In the genomic region with DNA sequence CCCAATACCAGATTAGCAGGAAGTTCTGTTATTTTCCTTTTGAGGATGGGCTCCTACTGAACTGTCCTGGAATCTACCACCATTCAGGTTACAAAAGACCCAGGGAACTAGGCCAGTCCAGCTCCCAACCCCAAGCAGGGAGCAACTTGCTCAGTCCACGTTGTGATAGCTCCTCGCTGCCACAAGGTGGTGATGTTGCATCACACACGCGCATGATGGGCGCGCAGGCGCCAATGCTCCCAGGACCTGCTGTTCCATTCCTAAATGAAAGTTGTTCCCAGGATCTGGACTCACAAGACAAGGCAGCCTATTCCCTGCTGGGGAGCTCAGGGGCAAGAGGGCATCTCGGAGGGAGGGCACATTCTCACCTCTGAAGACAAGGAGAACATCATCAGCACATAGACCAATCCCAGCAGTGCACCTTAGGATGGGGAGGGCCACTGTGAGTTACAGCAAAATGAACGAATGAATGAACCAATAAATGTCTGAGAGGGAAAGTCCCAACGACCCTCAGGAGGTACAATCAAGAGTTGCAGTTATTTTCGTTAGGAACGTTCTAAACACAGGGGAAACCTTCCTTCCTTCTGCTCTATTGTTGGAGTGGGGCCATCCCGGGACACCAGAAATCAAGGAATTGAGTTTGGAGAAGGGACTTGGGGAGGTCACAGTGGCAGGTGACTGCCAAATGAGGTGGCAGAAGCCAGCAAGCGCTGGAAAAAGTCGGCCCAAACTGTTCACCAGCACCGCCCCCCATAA, we compare ENCODE assay signal across 8 cellular contexts. TPM values are rescaled to one million over a fixed set of nuclear protein-coding genes. Genes with fewer than 3 reads are reported as not detected.
DNase-seq lines count a peak whose midpoint lies in the region; ATAC-seq, FAIRE-seq and TF ChIP-seq lines count a peak whose summit lies in the region.
"Not testable (repeated sequence)": the region's sequence is repeated elsewhere in the genome, so short reads cannot be mapped to it uniquely, and the experiment has no call there.

No MANE protein-coding gene starts in this region.

- TF ChIP-seq POLR2A in endothelial cell of umbilical vein (IDR thresholded peaks at IDR 0.05; ENCODE audit: low read depth, low read length); right lobe of liver (IDR thresholded peaks at IDR 0.05): not testable (repeated sequence)

- not testable (repeated sequence) for BruUV-seq in endothelial cell of umbilical vein (replicated peaks; lab: Mats Ljungman, UMichigan)

- H4K20me1 ChIP-seq in SU-DHL-6 (ENCODE audit: low read depth, low read length); endothelial cell of umbilical vein (replicated peaks; ENCODE audit: control insufficient read depth, extremely low read depth, insufficient read depth, low read length): not testable (repeated sequence)

- H3F3A ChIP-seq in SU-DHL-6 (ENCODE audit: insufficient read depth): not testable (repeated sequence)

- peak; percentile 100 for FAIRE-seq in endothelial cell of umbilical vein (lab: Jason Lieb, UNC)

- peak overlapping the region; percentile 31 for H3K9ac ChIP-seq in SU-DHL-6 (ENCODE audit: low read length)
- H3K9ac ChIP-seq in endothelial cell of umbilical vein (replicated peaks; ENCODE audit: extremely low read depth, insufficient read depth, low read length): not testable (repeated sequence)

- not testable (repeated sequence) for H3K9me1 ChIP-seq in endothelial cell of umbilical vein (replicated peaks; ENCODE audit: control insufficient read depth, extremely low read depth, insufficient read depth, low read length)

- not testable (repeated sequence) for H3K27me3 ChIP-seq in HL-60 (ENCODE audit: insufficient read depth, poor library complexity, severe bottlenecking); SU-DHL-6 (ENCODE audit: low read length); endothelial cell of umbilical vein (ENCODE audit: control insufficient read depth in 2 of 2, insufficient read depth in 2 of 2, low read length in 2 of 2); right lobe of liver

- intact Hi-C loops in endothelial cell of umbilical vein (cut with micrococcal nuclease): loop anchor here (1.0 to 2.0 kb wide), 6 partner anchors 25 to 260 kb away; a partner anchor contains a TSS
- intact Hi-C loops in right lobe of liver (cut with DNase I): loop anchor here in 1 of 2 donors (5.0 kb wide), 1 partner anchor 59 kb away; no protein-coding TSS in a partner anchor

- H3K4me2 ChIP-seq in SU-DHL-6 (ENCODE audit: low read depth, low read length, poor library complexity, severe bottlenecking) (peak overlapping the region; percentile 69), endothelial cell of umbilical vein (ENCODE audit: insufficient read depth, low read length) (peak overlapping the region; percentile 84)

- H3K27ac ChIP-seq in HL-60 (replicated peaks); SU-DHL-6 (ENCODE audit: low read depth, low read length); endothelial cell of umbilical vein (ENCODE audit: insufficient read depth, low read depth, low read length): not testable (repeated sequence)
- H3K27ac ChIP-seq in right lobe of liver: peak overlapping the region in 2 of 3 donors; percentile 78 to 96

- ATAC-seq in GM19043 (IDR thresholded peaks at IDR 0.05; ENCODE audit: low read depth, unreplicated experiment): peak; percentile 35
- peak; percentile 70 to 79 (median 71) for ATAC-seq in right lobe of liver

- peak overlapping the region; percentile 59 for H3K4me3 ChIP-seq in AG09309 (ENCODE audit: control insufficient read depth, low read depth, low read length)
- H3K4me3 ChIP-seq in HL-60 (replicated peaks; ENCODE audit: insufficient read depth, low read length): peak overlapping the region; percentile 48
- peak overlapping the region; percentile 57 for H3K4me3 ChIP-seq in SU-DHL-6 (ENCODE audit: insufficient read depth, low read length, poor library complexity, severe bottlenecking)
- H3K4me3 ChIP-seq in endothelial cell of umbilical vein (replicated peaks in 1 of 3; ENCODE audit: insufficient read depth in 1 of 3, low read depth in 1 of 3, low read length in 3 of 3): peak overlapping the region; percentile 43 to 63 (median 51)
- H3K4me3 ChIP-seq in right lobe of liver: peak overlapping the region; percentile 35 to 53 (median 48)

- not testable (repeated sequence) for H3K9me3 ChIP-seq in SU-DHL-6 (ENCODE audit: insufficient read depth, low read length); endothelial cell of umbilical vein (replicated peaks; ENCODE audit: control insufficient read depth, insufficient read depth, low read length); right lobe of liver

- WGBS in right lobe of liver (ENCODE audit: insufficient coverage, low coverage, low lambda C conversion rate, missing lambda C conversion rate): 1% methylated on average over 9 of the region's 16 CpGs

- not testable (repeated sequence) for H3K36me3 ChIP-seq in SU-DHL-6 (ENCODE audit: low read length); endothelial cell of umbilical vein (ENCODE audit: control insufficient read depth in 2 of 2, extremely low read depth in 1 of 2, insufficient read depth in 2 of 2, low read length in 2 of 2); right lobe of liver

- H3K79me2 ChIP-seq in SU-DHL-6 (ENCODE audit: insufficient read depth, low read length); endothelial cell of umbilical vein (ENCODE audit: control insufficient read depth, insufficient read depth, low read length): not testable (repeated sequence)

- TF ChIP-seq CTCF in AG09309 (IDR thresholded peaks at IDR 0.05; ENCODE audit: control insufficient read depth, insufficient read depth, low read depth, low read length, missing control alignments) (peak; percentile 53), SU-DHL-6 (IDR thresholded peaks at IDR 0.05; ENCODE audit: insufficient read depth, low read length, poor library complexity, severe bottlenecking) (peak; percentile 11), endothelial cell of umbilical vein (IDR thresholded peaks at IDR 0.05; ENCODE audit: extremely low read depth in 1 of 2, insufficient read depth in 1 of 2, low read depth in 1 of 2, low read length in 2 of 2) (peak; percentile 34 to 38), right lobe of liver (IDR thresholded peaks at IDR 0.05) (peak; percentile 44 to 84 (median 56))
- TF ChIP-seq CTCF in HL-60 (IDR thresholded peaks at IDR 0.05; ENCODE audit: insufficient read depth, low read length): not testable (repeated sequence)

- dilution Hi-C loops in endothelial cell of umbilical vein (cut with MboI; ENCODE audit: extremely low pct_ligation_motif_present, low sequenced_read_pairs): not testable (repeated sequence)

- H3K9me2 ChIP-seq in SU-DHL-6 (replicated peaks; ENCODE audit: insufficient read depth, low read length): not testable (repeated sequence)

- H2AFZ ChIP-seq in SU-DHL-6 (ENCODE audit: low read depth, low read length, severe bottlenecking) (peak overlapping the region; percentile 77), endothelial cell of umbilical vein (ENCODE audit: low read depth, low read length) (peak overlapping the region; percentile 91)

- H3K4me1 ChIP-seq in endothelial cell of umbilical vein (ENCODE audit: control insufficient read depth, extremely low read depth, insufficient read depth, low read length): peaks cover 16% of the 10 kb centered on the region
- peaks cover 0 to 32% (median 11%) of the 10 kb centered on the region in 4 donors for H3K4me1 ChIP-seq in right lobe of liver

- DNase-seq in AG09309 (ENCODE audit: low read depth); HL-60 (ENCODE audit: low read depth in 1 of 2, low spot score in 1 of 2); right lobe of liver: not testable (repeated sequence)
- DNase-seq in activated effector memory CD4-positive, alpha-beta T cell treated with anti-CD3 and anti-CD28 coated beads, Interleukin-2, amount 50 U/mL, for 16 hours: peak; percentile 76
- peak; percentile 33 for DNase-seq in endothelial cell of umbilical vein (ENCODE audit: low read depth, low spot score)
- DNase-seq in stimulated activated CD4-positive, alpha-beta T cell treated with anti-CD3 and anti-CD28 coated beads, Interleukin-12 subunit alpha, Interleukin-12 subunit beta, amount 100 ng/mL, for 4 hours: peak; percentile 19

- POLR2A ChIA-PET in endothelial cell of umbilical vein (lab: Charles Lee): interaction anchor here (1.2 kb wide), 1 partner anchor 8 kb away, joined by 4 read pairs; no protein-coding TSS in a partner anchor

- CTCF ChIA-PET in endothelial cell of umbilical vein (lab: Charles Lee): interaction anchor here (7.4 kb wide), 1 partner anchor 58 kb away, joined by 126 read pairs; no protein-coding TSS in a partner anchor

RNA-seq across cellular contexts. Expression of a gene that starts 1.3 kb away (rescaled TPM):
- total RNA-seq in endothelial cell of umbilical vein (27.6 and 31.6 TPM in 2 replicates), right lobe of liver (10 to 100 TPM; 44.5 to 74.2 (median 67.3) TPM)
- polyA plus RNA-seq in endothelial cell of umbilical vein: 44.1 and 48.0 TPM in 2 replicates
- 52.6 and 52.8 TPM in 2 replicates for polyA plus RNA-seq in endothelial cell of umbilical vein (2011; cell fraction: cytosol; rRNA removed)
- polyA plus RNA-seq in endothelial cell of umbilical vein (2011; cell fraction: nucleus; rRNA removed): 25.0 and 26.4 TPM in 2 replicates
- 24.0 and 25.0 TPM in 2 replicates for polyA plus RNA-seq in endothelial cell of umbilical vein (2012)
- polyA minus RNA-seq in endothelial cell of umbilical vein: 34.7 and 35.6 TPM in 2 replicates
- polyA minus RNA-seq in endothelial cell of umbilical vein (2011; cell fraction: cytosol; rRNA and poly(A)+ RNA removed): 57.5 TPM
- 4.3 and 5.4 TPM in 2 replicates for polyA minus RNA-seq in endothelial cell of umbilical vein (2011; cell fraction: nucleus; rRNA and poly(A)+ RNA removed)

RNA-seq across cellular contexts. Expression of a gene that starts 27.1 kb away (rescaled TPM):
- total RNA-seq in endothelial cell of umbilical vein: 145 and 155 TPM in 2 replicates
- polyA plus RNA-seq in endothelial cell of umbilical vein: 148 and 151 TPM in 2 replicates
- 127 and 135 TPM in 2 replicates for polyA plus RNA-seq in endothelial cell of umbilical vein (2011; cell fraction: cytosol; rRNA removed)
- 173 and 181 TPM in 2 replicates for polyA plus RNA-seq in endothelial cell of umbilical vein (2011; cell fraction: nucleus; rRNA removed)
- polyA plus RNA-seq in endothelial cell of umbilical vein (2012): 129 and 136 TPM in 2 replicates
- 120 and 126 TPM in 2 replicates for polyA minus RNA-seq in endothelial cell of umbilical vein
- polyA minus RNA-seq in endothelial cell of umbilical vein (2011; cell fraction: cytosol; rRNA and poly(A)+ RNA removed): 95.6 TPM
- 60.0 and 72.9 TPM in 2 replicates for polyA minus RNA-seq in endothelial cell of umbilical vein (2011; cell fraction: nucleus; rRNA and poly(A)+ RNA removed)
- total RNA-seq in right lobe of liver: 10 to 100 TPM; 27.0 to 48.5 (median 38.7) TPM
